22 cellular contexts compared by ENCODE assay signal in genomic region chr18:79560042-79560860, GRCh38.
DNase-seq lines count a peak whose midpoint lies in the region; ATAC-seq and TF ChIP-seq lines count a peak whose summit lies in the region.
"Had no signal": no experiment of that assay in that cellular context is flagged by ENCODE, and none has a peak within 500 bp of the region (broad histone marks: within the 10 kb centered on the region; RNA-seq: fewer than 3 reads in every experiment).

No MANE protein-coding gene starts in this region.

- no peak overlapping the region for H3K9ac ChIP-seq in neuronal stem cell (ENCODE audit: low read depth, low read length, poor library complexity)
- H3K9ac ChIP-seq: BLaER1, parathyroid adenoma had no signal

- H3K4me2 ChIP-seq in neuronal stem cell (ENCODE audit: insufficient read depth, low read length, poor library complexity, severe bottlenecking) (no peak overlapping the region), osteoblast (ENCODE audit: insufficient read depth, low read length) (no peak overlapping the region)
- H3K4me2 ChIP-seq: BLaER1 had no signal

- H2AFZ ChIP-seq in neuronal stem cell (ENCODE audit: low read length) = no peak overlapping the region
- no peak overlapping the region for H2AFZ ChIP-seq in osteoblast (ENCODE audit: low read length)
- H2AFZ ChIP-seq: parathyroid adenoma had no signal

- no peak overlapping the region for H3K4me3 Mint-ChIP-seq in activated T-cell treated with anti-CD3 and anti-CD28 coated beads, Interleukin-2, amount 50 U/mL, for 24 hours
- H3K4me3 Mint-ChIP-seq: central memory CD8-positive, alpha-beta T cell had no signal

- H3K9me3 ChIP-seq in RWPE2 (ENCODE audit: severe bottlenecking) (no peaks in the 10 kb centered on the region), neuronal stem cell (replicated peaks in 1 of 2; ENCODE audit: control insufficient read depth in 2 of 2, insufficient read depth in 1 of 2, low read depth in 1 of 2, low read length in 2 of 2) (no peaks in the 10 kb centered on the region), osteoblast (ENCODE audit: low read depth, low read length) (no peaks in the 10 kb centered on the region)

- no peak overlapping the region for H3K4ac ChIP-seq in neuronal stem cell (ENCODE audit: low read length)

- ATAC-seq in RWPE2 (ENCODE audit: low read depth) = no peak
- ATAC-seq: esophagus mucosa had no signal

- H2BK120ac ChIP-seq in neuronal stem cell (ENCODE audit: low read depth, low read length) = no peak overlapping the region

- no peaks in the 10 kb centered on the region for H3K4me1 ChIP-seq in RWPE2 (ENCODE audit: insufficient read depth, poor library complexity, severe bottlenecking)
- no peaks in the 10 kb centered on the region for H3K4me1 ChIP-seq in neuronal stem cell (ENCODE audit: control insufficient read depth in 2 of 2, insufficient read depth in 1 of 2, low read depth in 1 of 2, low read length in 2 of 2)
- H3K4me1 ChIP-seq in osteoblast (ENCODE audit: insufficient read depth, low read length) = no peaks in the 10 kb centered on the region
- H3K4me1 ChIP-seq: BLaER1, parathyroid adenoma had no signal

- H3K23ac ChIP-seq in neuronal stem cell (ENCODE audit: low read depth, low read length, poor library complexity) = no peak overlapping the region

- H4K8ac ChIP-seq in neuronal stem cell (ENCODE audit: low read depth, low read length) = no peak overlapping the region

- DNase-seq in activated T-cell treated with anti-CD3 and anti-CD28 coated beads, Interleukin-2, amount 50 U/mL, for 1 hour = peak; percentile 1
- DNase-seq in activated T-cell treated with anti-CD3 and anti-CD28 coated beads, Interleukin-2, amount 50 U/mL, for 24 hours = no peak
- DNase-seq in COR-L47 (lab: John Stamatoyannopoulos, UW) (peak; percentile 30), RWPE2 (ENCODE audit: low spot score) (peak; percentile 64), neuronal stem cell (ENCODE audit: low spot score) (no peak), cortex of kidney (lab: John Stamatoyannopoulos, UW) (no peak), osteoblast (ENCODE audit: insufficient read length, low spot score, missing footprints) (no peak), T-helper 2 cell (no peak)
- DNase-seq: ACHN; activated CD4-positive, alpha-beta T cell treated with anti-CD3 and anti-CD28 coated beads, Interleukin-2, amount 50 U/mL, for 48 hours; activated CD4-positive, CD25-positive, alpha-beta regulatory T cell; activated gamma-delta T cell treated with Interleukin-2 at 50 U/mL for 16 hours; Calu3; effector memory CD4-positive, alpha-beta T cell; hypothalamus; Kasumi-1; NCI-H1930; NCI-H524 treated with DMSO at 0.1 percent for 48 hours had no signal

- H3K27ac ChIP-seq in RWPE2 (ENCODE audit: poor library complexity, severe bottlenecking) = no peak overlapping the region
- H3K27ac ChIP-seq in neuronal stem cell (replicated peaks; ENCODE audit: low read length) = no peak overlapping the region
- H3K27ac ChIP-seq in osteoblast (ENCODE audit: low read depth, low read length) = no peak overlapping the region
- H3K27ac ChIP-seq: BLaER1, parathyroid adenoma had no signal

- H4K20me1 ChIP-seq in osteoblast (ENCODE audit: insufficient read depth, low read length) = no peaks in the 10 kb centered on the region
- H4K20me1 ChIP-seq: BLaER1 had no signal

- H3K36me3 ChIP-seq in RWPE2 (ENCODE audit: low read depth) (no peaks in the 10 kb centered on the region), neuronal stem cell (replicated peaks in 1 of 2; ENCODE audit: control insufficient read depth in 2 of 2, insufficient read depth in 2 of 2, low read length in 2 of 2) (no peaks in the 10 kb centered on the region), osteoblast (ENCODE audit: insufficient read depth, low read length) (no peaks in the 10 kb centered on the region)
- H3K36me3 ChIP-seq: BLaER1 had no signal

- no peaks in the 10 kb centered on the region for H3K27me3 Mint-ChIP-seq in activated T-cell treated with anti-CD3 and anti-CD28 coated beads, Interleukin-2, amount 50 U/mL, for 24 hours
- H3K27me3 Mint-ChIP-seq: central memory CD8-positive, alpha-beta T cell had no signal

- no peak overlapping the region for H3K27ac Mint-ChIP-seq in activated T-cell treated with anti-CD3 and anti-CD28 coated beads, Interleukin-2, amount 50 U/mL, for 24 hours

- no peak overlapping the region for H4K91ac ChIP-seq in neuronal stem cell (ENCODE audit: low read depth, low read length, poor library complexity)

- H3K27me3 ChIP-seq in RWPE2 (ENCODE audit: insufficient read depth, poor library complexity, severe bottlenecking) (no peaks in the 10 kb centered on the region), neuronal stem cell (ENCODE audit: control insufficient read depth in 3 of 3, insufficient read depth in 3 of 3, low read depth in 1 of 3, low read length in 3 of 3) (no peaks in the 10 kb centered on the region), osteoblast (ENCODE audit: insufficient read depth, low read length) (no peaks in the 10 kb centered on the region)
- H3K27me3 ChIP-seq: BLaER1 had no signal

- H3K79me1 ChIP-seq in neuronal stem cell (ENCODE audit: low read depth, low read length) = no peaks in the 10 kb centered on the region

- H3K79me2 ChIP-seq in osteoblast (ENCODE audit: insufficient read depth, low read length) = no peaks in the 10 kb centered on the region
- H3K79me2 ChIP-seq: parathyroid adenoma had no signal

- H3K4me1 Mint-ChIP-seq in activated T-cell treated with anti-CD3 and anti-CD28 coated beads, Interleukin-2, amount 50 U/mL, for 24 hours (ENCODE audit: low read depth) = no peaks in the 10 kb centered on the region
- H3K4me1 Mint-ChIP-seq: central memory CD8-positive, alpha-beta T cell had no signal

- WGBS in neuronal stem cell (ENCODE audit: extremely low coverage in 2 of 2, insufficient read length in 2 of 2, insufficient replicate concordance in 1 of 2), 2 donors = no CpG with 5 or more reads among the region's 34 CpGs

- H3K4me3 ChIP-seq in RWPE2 (ENCODE audit: severe bottlenecking) (no peak overlapping the region), neuronal stem cell (ENCODE audit: low read length in 2 of 2) (no peak overlapping the region), osteoblast (ENCODE audit: insufficient read depth, low read length) (no peak overlapping the region)
- H3K4me3 ChIP-seq: BLaER1 had no signal

- peak overlapping the region; percentile 23 for H2AK5ac ChIP-seq in neuronal stem cell (ENCODE audit: low read depth, low read length)

- no peak overlapping the region for H2BK15ac ChIP-seq in neuronal stem cell (ENCODE audit: low read length)

- no peak overlapping the region for H2BK12ac ChIP-seq in neuronal stem cell (ENCODE audit: low read length)

- no peaks in the 10 kb centered on the region for H3K36me3 Mint-ChIP-seq in activated T-cell treated with anti-CD3 and anti-CD28 coated beads, Interleukin-2, amount 50 U/mL, for 24 hours (ENCODE audit: low read depth)

- H3K18ac ChIP-seq in neuronal stem cell (ENCODE audit: low read length) = peak overlapping the region; percentile 6

- H3K14ac ChIP-seq in neuronal stem cell (ENCODE audit: low read length) = no peak overlapping the region

- TF ChIP-seq CTCF in RWPE2 (IDR thresholded peaks at IDR 0.05; ENCODE audit: poor library complexity, severe bottlenecking) (no peak), osteoblast (IDR thresholded peaks at IDR 0.05; ENCODE audit: extremely low read depth, low read depth, low read length) (no peak)

- no peaks in the 10 kb centered on the region for H3K9me3 Mint-ChIP-seq in activated T-cell treated with anti-CD3 and anti-CD28 coated beads, Interleukin-2, amount 50 U/mL, for 24 hours
- H3K9me3 Mint-ChIP-seq: central memory CD8-positive, alpha-beta T cell had no signal

- no peak overlapping the region for H2BK5ac ChIP-seq in neuronal stem cell (ENCODE audit: low read length)

Comparison
In these comparisons a context has a peak if more than half of its experiments do, and no peak if none do; other contexts are left out.
1. DNase-seq: peak in activated T-cell treated with anti-CD3 and anti-CD28 coated beads, Interleukin-2, amount 50 U/mL, for 1 hour (single experiment), COR-L47 (single experiment) and RWPE2 (single experiment); none in activated T-cell treated with anti-CD3 and anti-CD28 coated beads, Interleukin-2, amount 50 U/mL, for 24 hours (single experiment), neuronal stem cell (single experiment), cortex of kidney (single experiment), osteoblast (single experiment) and T-helper 2 cell (0 of 5).